In genomic region chr5:86880785-86881492, GRCh38 we compare ENCODE assay signal across 8 cellular contexts.
DNase-seq lines count a peak whose midpoint lies in the region; TF ChIP-seq lines count a peak whose summit lies in the region.

No MANE protein-coding gene starts in this region.

- H3K27me3 Mint-ChIP-seq in immature natural killer cell (ENCODE audit: low read depth in 3 of 3) = no peaks in the 10 kb centered on the region

- no peak overlapping the region for H3K4me3 Mint-ChIP-seq in immature natural killer cell

- peak; percentile 33 for DNase-seq in activated naive CD4-positive, alpha-beta T cell treated with Interleukin-2 at 50 U/mL for 16 hours
- DNase-seq in activated naive CD4-positive, alpha-beta T cell (lab: John Stamatoyannopoulos, UW) = no peak
- peak; percentile 66 for DNase-seq in HEK293T (ENCODE audit: extremely low spot score)
- peak; percentile 66 for DNase-seq in LoVo (ENCODE audit: low spot score)
- peak; percentile 91 for DNase-seq in SIG-M5 treated with dmso at 0.1 percent for 504 hours (lab: John Stamatoyannopoulos, UW; ENCODE audit: unreplicated experiment)
- DNase-seq in brain pericyte (ENCODE audit: low read depth, low spot score) = peak; percentile 11
- peak; percentile 9 to 30 (median 20) for DNase-seq in immature natural killer cell
- peak; percentile 41 for DNase-seq in stimulated activated CD4-positive, alpha-beta T cell treated with anti-CD3 and anti-CD28 coated beads, Interleukin-4, amount 100 ng/mL, for 24 hours

- no peaks in the 10 kb centered on the region for H3K36me3 Mint-ChIP-seq in immature natural killer cell

- peaks cover 0 to 4% (median 0%) of the 10 kb centered on the region in 6 donors for H3K9me3 Mint-ChIP-seq in immature natural killer cell

- CTCF ChIA-PET in HEK293T (lab: Yijun Ruan, JAX) = interaction anchor here (0.6 to 1.8 kb wide), 8 partner anchors 9 to 479 kb away, joined by 3 to 12 read pairs (median 4); no protein-coding TSS in a partner anchor

- POLR2A ChIA-PET in HEK293T (lab: Yijun Ruan, JAX) = no interaction called here

- no peak overlapping the region for H3K27ac Mint-ChIP-seq in immature natural killer cell

- H3K4me1 Mint-ChIP-seq in immature natural killer cell = no peaks in the 10 kb centered on the region

TF ChIP-seq in HEK293T, 16 proteins besides CTCF, POLR2A, EP300 and RAD21:
- no peak for TF ChIP-seq L3MBTL2 (conservative IDR thresholded peaks at IDR 0.05)

Comparison
In these comparisons a context has a peak if more than half of its experiments do, and no peak if none do; other contexts are left out.
1. DNase-seq: peak in activated naive CD4-positive, alpha-beta T cell treated with Interleukin-2 at 50 U/mL for 16 hours (single experiment), HEK293T (single experiment), LoVo (single experiment), SIG-M5 treated with dmso at 0.1 percent for 504 hours (single experiment), brain pericyte (single experiment), immature natural killer cell (3 of 3) and stimulated activated CD4-positive, alpha-beta T cell treated with anti-CD3 and anti-CD28 coated beads, Interleukin-4, amount 100 ng/mL, for 24 hours (single experiment); none in activated naive CD4-positive, alpha-beta T cell (0 of 4).